8 cellular contexts compared by ENCODE assay signal in the genomic region with DNA sequence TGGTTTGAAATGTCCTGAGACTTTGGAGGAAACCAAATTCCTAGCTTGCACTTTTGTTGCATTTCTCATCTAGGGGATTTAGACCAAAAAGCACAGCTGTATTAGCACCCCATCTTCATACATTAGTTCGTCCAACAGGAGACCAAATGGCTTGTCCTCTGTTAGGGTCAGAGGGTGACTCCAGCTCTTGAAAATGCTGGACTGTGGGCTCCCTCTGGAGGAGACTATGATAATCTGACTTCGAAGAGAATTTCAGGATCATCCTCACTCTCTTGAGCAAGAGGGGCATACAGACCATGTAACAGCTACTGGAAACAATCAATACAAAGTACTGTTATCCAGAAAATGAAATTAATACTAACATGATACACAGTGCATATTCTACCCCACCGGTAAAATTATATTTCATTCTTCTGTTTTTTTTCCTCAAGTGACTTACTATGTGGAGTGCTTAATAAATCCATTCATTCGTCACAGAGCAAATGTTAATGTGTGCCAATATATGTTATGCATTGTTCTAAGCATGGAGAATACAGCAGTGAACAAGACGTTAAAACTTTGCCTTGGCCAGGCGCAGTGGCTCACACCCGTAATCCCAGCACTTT.
DNase-seq lines count a peak whose midpoint lies in the region; ATAC-seq and TF ChIP-seq lines count a peak whose summit lies in the region.

No MANE protein-coding gene starts in this region.

- intact Hi-C loops in activated T-helper 1 cell treated with anti-CD3 and anti-CD28 coated beads, Interleukin-12 subunit alpha, Interleukin-12 subunit beta, Interleukin-2, Interleukin-4 antibody, amounts not matched to agents 30 ng/mL and 10 ng/mL and 1 ng/mL, durations not matched to agents 14 hours and 24 hours and 36 hours (cut with micrococcal nuclease): loop anchor here (1.0 to 2.0 kb wide), 3 partner anchors 63 to 250 kb away; a partner anchor contains a TSS

- peak; percentile 51 for ATAC-seq in HG02642 (IDR thresholded peaks at IDR 0.05; ENCODE audit: poor library complexity, unreplicated experiment)
- peak; percentile 57 for ATAC-seq in foreskin keratinocyte
- no peak for ATAC-seq in GM19035 (IDR thresholded peaks at IDR 0.05; ENCODE audit: unreplicated experiment)
- ATAC-seq in GM21367 (IDR thresholded peaks at IDR 0.05; ENCODE audit: unreplicated experiment): no peak

- no peak overlapping the region for H3K27ac ChIP-seq in foreskin keratinocyte

- no peaks in the 10 kb centered on the region for H3K4me1 Mint-ChIP-seq in activated T-helper 1 cell treated with anti-CD3 and anti-CD28 coated beads, Interleukin-12 subunit alpha, Interleukin-12 subunit beta, Interleukin-2, Interleukin-4 antibody, amounts not matched to agents 30 ng/mL and 10 ng/mL and 1 ng/mL, durations not matched to agents 14 hours and 24 hours and 36 hours (ENCODE audit: low read depth)

- H3K27me3 ChIP-seq in foreskin keratinocyte: peaks cover 4% of the 10 kb centered on the region

- DNase-seq in Caki2 (ENCODE audit: low read depth) (peak; percentile 49), NOMO-1 (lab: John Stamatoyannopoulos, UW; ENCODE audit: unreplicated experiment in 2 of 2) (peak; percentile 60 to 63), foreskin keratinocyte (peak in 1 of 2 donors; percentile 39), non-pigmented ciliary epithelial cell (ENCODE audit: low read depth) (peak; percentile 36)
- DNase-seq in activated T-helper 1 cell treated with anti-CD3 and anti-CD28 coated beads, Interleukin-12 subunit alpha, Interleukin-12 subunit beta, Interleukin-2, Interleukin-4 antibody, amounts not matched to agents 30 ng/mL and 10 ng/mL and 1 ng/mL, durations not matched to agents 14 hours and 24 hours and 36 hours (ENCODE audit: low spot score): peak; percentile 3

- H3K27me3 Mint-ChIP-seq in activated T-helper 1 cell treated with anti-CD3 and anti-CD28 coated beads, Interleukin-12 subunit alpha, Interleukin-12 subunit beta, Interleukin-2, Interleukin-4 antibody, amounts not matched to agents 30 ng/mL and 10 ng/mL and 1 ng/mL, durations not matched to agents 14 hours and 24 hours and 36 hours (ENCODE audit: insufficient read depth): peaks cover 8% of the 10 kb centered on the region

- TF ChIP-seq CTCF in foreskin keratinocyte (conservative IDR thresholded peaks at IDR 0.05): peak; percentile 88

- H3K4me1 ChIP-seq in foreskin keratinocyte: no peaks in the 10 kb centered on the region

- in situ Hi-C loops in Caki2 (cut with HindIII; ENCODE audit: low pct_unique_long_range_greater_than_20kb, low sequenced_read_pairs): no loop called here

- H3K27ac Mint-ChIP-seq in activated T-helper 1 cell treated with anti-CD3 and anti-CD28 coated beads, Interleukin-12 subunit alpha, Interleukin-12 subunit beta, Interleukin-2, Interleukin-4 antibody, amounts not matched to agents 30 ng/mL and 10 ng/mL and 1 ng/mL, durations not matched to agents 14 hours and 24 hours and 36 hours: no peak overlapping the region

- H3K4me3 Mint-ChIP-seq in activated T-helper 1 cell treated with anti-CD3 and anti-CD28 coated beads, Interleukin-12 subunit alpha, Interleukin-12 subunit beta, Interleukin-2, Interleukin-4 antibody, amounts not matched to agents 30 ng/mL and 10 ng/mL and 1 ng/mL, durations not matched to agents 14 hours and 24 hours and 36 hours: no peak overlapping the region

- H3K36me3 Mint-ChIP-seq in activated T-helper 1 cell treated with anti-CD3 and anti-CD28 coated beads, Interleukin-12 subunit alpha, Interleukin-12 subunit beta, Interleukin-2, Interleukin-4 antibody, amounts not matched to agents 30 ng/mL and 10 ng/mL and 1 ng/mL, durations not matched to agents 14 hours and 24 hours and 36 hours (ENCODE audit: low read depth): no peaks in the 10 kb centered on the region

- H3K9me3 Mint-ChIP-seq in activated T-helper 1 cell treated with anti-CD3 and anti-CD28 coated beads, Interleukin-12 subunit alpha, Interleukin-12 subunit beta, Interleukin-2, Interleukin-4 antibody, amounts not matched to agents 30 ng/mL and 10 ng/mL and 1 ng/mL, durations not matched to agents 14 hours and 24 hours and 36 hours: peaks cover 13% of the 10 kb centered on the region

Comparison
In these comparisons a context has a peak if more than half of its experiments do, and no peak if none do; other contexts are left out.
1. ATAC-seq: peak in HG02642 (single experiment) and foreskin keratinocyte (single experiment); none in GM19035 (single experiment) and GM21367 (single experiment).